In genomic region chr17:44779211-44780025, GRCh38 we compare ENCODE assay signal across 8 cellular contexts. TPM values are rescaled to one million over a fixed set of nuclear protein-coding genes. Genes with fewer than 3 reads are reported as not detected.
DNase-seq lines count a peak whose midpoint lies in the region; ATAC-seq and TF ChIP-seq lines count a peak whose summit lies in the region.

No MANE protein-coding gene starts in this region.

- ATAC-seq in HG03280 (IDR thresholded peaks at IDR 0.05; ENCODE audit: unreplicated experiment), result peak; percentile 38
- ATAC-seq in HG03196 (IDR thresholded peaks at IDR 0.05; ENCODE audit: unreplicated experiment), result no peak

- peaks cover 8% of the 10 kb centered on the region for H3K27me3 Mint-ChIP-seq in mesothelial cell of epicardium (ENCODE audit: low read depth)

- H3K36me3 ChIP-seq in BLaER1 treated with 17β-estradiol and CSF1 and Interleukin-3, amounts not matched to agents 10 nM and 100 nM, result no peaks in the 10 kb centered on the region
- no peaks in the 10 kb centered on the region for H3K36me3 ChIP-seq in endocrine pancreas (ENCODE audit: control insufficient read depth, insufficient read depth, low read length)

- H3K9me3 Mint-ChIP-seq in mesothelial cell of epicardium, result no peaks in the 10 kb centered on the region

- peak; percentile 64 to 66 for DNase-seq in NOMO-1 (lab: John Stamatoyannopoulos, UW; ENCODE audit: unreplicated experiment in 2 of 2)
- DNase-seq in activated CD8-positive, alpha-beta memory T cell treated with anti-CD3 and anti-CD28 coated beads, Interleukin-2, amount 50 U/mL, for 4 hours, result peak; percentile 86
- DNase-seq in mesothelial cell of epicardium (ENCODE audit: low spot score in 2 of 2, unreplicated experiment in 2 of 2), result peak; percentile 62 to 90
- peak; percentile 69 for DNase-seq in stimulated activated CD8-positive, alpha-beta memory T cell treated with anti-CD3 and anti-CD28 coated beads, Interleukin-15, amount 100 ng/mL, for 24 hours (ENCODE audit: low read depth)

- peaks cover 15% of the 10 kb centered on the region for H3K4me1 Mint-ChIP-seq in mesothelial cell of epicardium

- H3K4me2 ChIP-seq in BLaER1 treated with 17β-estradiol and CSF1 and Interleukin-3, amounts not matched to agents 10 nM and 100 nM, result peak overlapping the region; percentile 74 to 100 (median 90)

- H3K27me3 ChIP-seq in BLaER1 treated with 17β-estradiol and CSF1 and Interleukin-3, amounts not matched to agents 10 nM and 100 nM, result peaks cover 0 to 21% (median 0%) of the 10 kb centered on the region in 11 experiments; a peak in 5 of 22 replicates
- H3K27me3 ChIP-seq in endocrine pancreas (ENCODE audit: control insufficient read depth, insufficient read depth, low read length), result no peaks in the 10 kb centered on the region

- H3K27ac ChIP-seq in BLaER1 treated with 17β-estradiol and CSF1 and Interleukin-3, amounts not matched to agents 10 nM and 100 nM, result peak overlapping the region in 3 of 11 experiments; percentile 5 to 36 (median 24); a peak in 3 of 22 replicates

- peak; percentile 82 for TF ChIP-seq CTCF in mesothelial cell of epicardium (IDR thresholded peaks at IDR 0.05; ENCODE audit: unreplicated experiment)

- peaks cover 0 to 17% (median 4%) of the 10 kb centered on the region in 11 experiments; a peak in 7 of 22 replicates for H4K20me1 ChIP-seq in BLaER1 treated with 17β-estradiol and CSF1 and Interleukin-3, amounts not matched to agents 10 nM and 100 nM

- H3K4me3 Mint-ChIP-seq in mesothelial cell of epicardium, result peak overlapping the region; percentile 65

- H3K4me1 ChIP-seq in BLaER1 treated with 17β-estradiol and CSF1 and Interleukin-3, amounts not matched to agents 10 nM and 100 nM, result peaks cover 11 to 58% (median 49%) of the 10 kb centered on the region in 10 experiments; a peak in 18 of 20 replicates
- no peaks in the 10 kb centered on the region for H3K4me1 ChIP-seq in endocrine pancreas (ENCODE audit: control insufficient read depth, insufficient read depth, low read length)

- H3K27ac Mint-ChIP-seq in mesothelial cell of epicardium, result no peak overlapping the region

- no peaks in the 10 kb centered on the region for H3K9me3 ChIP-seq in BLaER1 treated with 17β-estradiol and CSF1 and Interleukin-3, amounts not matched to agents 10 nM and 100 nM (replicated peaks in 1 of 11)
- H3K9me3 ChIP-seq in endocrine pancreas (ENCODE audit: control insufficient read depth, low read length), result no peaks in the 10 kb centered on the region

- H3K4me3 ChIP-seq in BLaER1 treated with 17β-estradiol and CSF1 and Interleukin-3, amounts not matched to agents 10 nM and 100 nM, result peak overlapping the region; percentile 41 to 70 (median 54); a peak in 19 of 20 replicates
- no peak overlapping the region for H3K4me3 ChIP-seq in endocrine pancreas (ENCODE audit: control insufficient read depth, insufficient read depth, low read length)

- no peaks in the 10 kb centered on the region for H3K36me3 Mint-ChIP-seq in mesothelial cell of epicardium

- H3K9ac ChIP-seq in BLaER1 treated with 17β-estradiol and CSF1 and Interleukin-3, amounts not matched to agents 10 nM and 100 nM, result peak overlapping the region in 10 of 11 experiments; percentile 15 to 73 (median 62); a peak in 18 of 22 replicates
- peak overlapping the region; percentile 50 for H3K9ac ChIP-seq in endocrine pancreas (ENCODE audit: control insufficient read depth, insufficient read depth, low read length)

RNA-seq across cellular contexts. Expression of gene ADAM11, which starts 20.6 kb away (rescaled TPM):
- 8.5 to 10.1 TPM (median 9.2 TPM) in 3 replicates for total RNA-seq in mesothelial cell of epicardium

RNA-seq across cellular contexts. Expression of gene GJC1, which starts 50.7 kb away (rescaled TPM):
- 54.5 to 57.1 TPM (median 54.8 TPM) in 3 replicates for total RNA-seq in mesothelial cell of epicardium
